ENCODE assay signal across 9 cellular contexts in genomic region chr5:138282918-138283742, GRCh38. TPM values are rescaled to one million over a fixed set of nuclear protein-coding genes. Genes with fewer than 3 reads are reported as not detected.
DNase-seq lines count a peak whose midpoint lies in the region; ATAC-seq and TF ChIP-seq lines count a peak whose summit lies in the region.
"Had no signal": no experiment of that assay in that cellular context is flagged by ENCODE, and none has a peak within 500 bp of the region (broad histone marks: within the 10 kb centered on the region; RNA-seq: fewer than 3 reads in every experiment).

No MANE protein-coding gene starts in this region.

- H3K9me3 ChIP-seq in effector memory CD4-positive, alpha-beta T cell (ENCODE audit: control insufficient read depth, low read length) = no peaks in the 10 kb centered on the region

- POLR2A ChIA-PET in activated naive CD8-positive, alpha-beta T cell treated with anti-CD3 and anti-CD28 coated beads, Interleukin-2, amount 10 ng/mL, durations not matched to agents 7 days and 5 days (lab: Charles Lee) = no interaction called here

- in situ Hi-C loops in astrocyte of the cerebellum (cut with HindIII; ENCODE audit: low sequenced_read_pairs) = no loop called here

- ATAC-seq in activated naive CD8-positive, alpha-beta T cell treated with anti-CD3 and anti-CD28 coated beads, Interleukin-2, amount 10 ng/mL, durations not matched to agents 7 days and 5 days (ENCODE audit: low read depth) = peak; percentile 67
- ATAC-seq in HG03025 (IDR thresholded peaks at IDR 0.05; ENCODE audit: low FRiP score, unreplicated experiment) = no peak

- H3K27me3 ChIP-seq in effector memory CD4-positive, alpha-beta T cell (replicated peaks; ENCODE audit: control insufficient read depth, insufficient read depth, low read length, poor library complexity, severe bottlenecking) = no peaks in the 10 kb centered on the region

- H3K4me1 ChIP-seq in effector memory CD4-positive, alpha-beta T cell (ENCODE audit: control insufficient read depth, insufficient read depth, low read length, poor library complexity, severe bottlenecking) = no peaks in the 10 kb centered on the region

- no peak overlapping the region for H3K27ac Mint-ChIP-seq in activated naive CD8-positive, alpha-beta T cell treated with anti-CD3 and anti-CD28 coated beads, Interleukin-2, amount 10 ng/mL, durations not matched to agents 7 days and 5 days
- H3K27ac Mint-ChIP-seq in activated naive CD8-positive, alpha-beta T cell treated with anti-CD3 and anti-CD28 coated beads for 36 hours = no peak overlapping the region
- H3K27ac Mint-ChIP-seq in type B pancreatic cell = no peak overlapping the region
- H3K27ac Mint-ChIP-seq: stimulated activated naive CD8-positive, alpha-beta T cell treated with anti-CD3 and anti-CD28 coated beads, Interleukin-15, Interleukin-2, amounts not matched to agents 100 ng/mL and 50 ng/mL, for 24 hours had no signal

- H3K4me3 Mint-ChIP-seq in activated naive CD8-positive, alpha-beta T cell treated with anti-CD3 and anti-CD28 coated beads, Interleukin-2, amount 10 ng/mL, durations not matched to agents 7 days and 5 days = no peak overlapping the region
- no peak overlapping the region for H3K4me3 Mint-ChIP-seq in activated naive CD8-positive, alpha-beta T cell treated with anti-CD3 and anti-CD28 coated beads for 36 hours
- no peak overlapping the region for H3K4me3 Mint-ChIP-seq in type B pancreatic cell
- H3K4me3 Mint-ChIP-seq: stimulated activated naive CD8-positive, alpha-beta T cell treated with anti-CD3 and anti-CD28 coated beads, Interleukin-15, Interleukin-2, amounts not matched to agents 100 ng/mL and 50 ng/mL, for 24 hours had no signal

- H3K36me3 ChIP-seq in effector memory CD4-positive, alpha-beta T cell (ENCODE audit: control insufficient read depth, insufficient read depth, low read length) = no peaks in the 10 kb centered on the region

- TF ChIP-seq CTCF in astrocyte of the cerebellum (IDR thresholded peaks at IDR 0.05; ENCODE audit: low read depth, low read length, missing control alignments) (peak; percentile 59), type B pancreatic cell (conservative IDR thresholded peaks at IDR 0.05) (peak; percentile 76)

- DNase-seq in activated naive CD8-positive, alpha-beta T cell treated with anti-CD3 and anti-CD28 coated beads, Interleukin-2, amount 10 ng/mL, durations not matched to agents 7 days and 5 days = no peak
- DNase-seq in activated naive CD8-positive, alpha-beta T cell treated with anti-CD3 and anti-CD28 coated beads for 36 hours = no peak
- DNase-seq in NCI-H2029 treated with DMSO at 0.1 percent for 48 hours (lab: John Stamatoyannopoulos, UW) = peak; percentile 32
- DNase-seq in astrocyte of the cerebellum (ENCODE audit: low read depth) = peak; percentile 26
- peak; percentile 81 for DNase-seq in iPS-NIHi7 (ENCODE audit: extremely low spot score)
- no peak for DNase-seq in type B pancreatic cell (ENCODE audit: extremely low spot score, unreplicated experiment)
- DNase-seq in effector memory CD4-positive, alpha-beta T cell = no peak

- H3K27ac ChIP-seq in effector memory CD4-positive, alpha-beta T cell (ENCODE audit: insufficient read depth, low read length, poor library complexity, severe bottlenecking) = no peak overlapping the region

- H3K27me3 Mint-ChIP-seq in activated naive CD8-positive, alpha-beta T cell treated with anti-CD3 and anti-CD28 coated beads, Interleukin-2, amount 10 ng/mL, durations not matched to agents 7 days and 5 days = no peaks in the 10 kb centered on the region
- no peaks in the 10 kb centered on the region for H3K27me3 Mint-ChIP-seq in activated naive CD8-positive, alpha-beta T cell treated with anti-CD3 and anti-CD28 coated beads for 36 hours
- H3K27me3 Mint-ChIP-seq in type B pancreatic cell = no peaks in the 10 kb centered on the region
- H3K27me3 Mint-ChIP-seq: stimulated activated naive CD8-positive, alpha-beta T cell treated with anti-CD3 and anti-CD28 coated beads, Interleukin-15, Interleukin-2, amounts not matched to agents 100 ng/mL and 50 ng/mL, for 24 hours had no signal

- no peak overlapping the region for H3K4me3 ChIP-seq in astrocyte of the cerebellum (ENCODE audit: low read depth, low read length)
- no peak overlapping the region for H3K4me3 ChIP-seq in effector memory CD4-positive, alpha-beta T cell (ENCODE audit: insufficient read depth, low read depth, low read length, poor library complexity, severe bottlenecking)

- H3K9me3 Mint-ChIP-seq in activated naive CD8-positive, alpha-beta T cell treated with anti-CD3 and anti-CD28 coated beads, Interleukin-2, amount 10 ng/mL, durations not matched to agents 7 days and 5 days = no peaks in the 10 kb centered on the region
- H3K9me3 Mint-ChIP-seq in activated naive CD8-positive, alpha-beta T cell treated with anti-CD3 and anti-CD28 coated beads for 36 hours = no peaks in the 10 kb centered on the region
- H3K9me3 Mint-ChIP-seq in type B pancreatic cell = no peaks in the 10 kb centered on the region
- H3K9me3 Mint-ChIP-seq: stimulated activated naive CD8-positive, alpha-beta T cell treated with anti-CD3 and anti-CD28 coated beads, Interleukin-15, Interleukin-2, amounts not matched to agents 100 ng/mL and 50 ng/mL, for 24 hours had no signal

- peaks cover 9% of the 10 kb centered on the region for H3K36me3 Mint-ChIP-seq in activated naive CD8-positive, alpha-beta T cell treated with anti-CD3 and anti-CD28 coated beads, Interleukin-2, amount 10 ng/mL, durations not matched to agents 7 days and 5 days
- no peaks in the 10 kb centered on the region for H3K36me3 Mint-ChIP-seq in activated naive CD8-positive, alpha-beta T cell treated with anti-CD3 and anti-CD28 coated beads for 36 hours
- H3K36me3 Mint-ChIP-seq in type B pancreatic cell = no peaks in the 10 kb centered on the region

- H3K4me1 Mint-ChIP-seq in activated naive CD8-positive, alpha-beta T cell treated with anti-CD3 and anti-CD28 coated beads, Interleukin-2, amount 10 ng/mL, durations not matched to agents 7 days and 5 days = no peaks in the 10 kb centered on the region
- H3K4me1 Mint-ChIP-seq in activated naive CD8-positive, alpha-beta T cell treated with anti-CD3 and anti-CD28 coated beads for 36 hours = peaks cover 5% of the 10 kb centered on the region
- no peaks in the 10 kb centered on the region for H3K4me1 Mint-ChIP-seq in type B pancreatic cell (ENCODE audit: unreplicated experiment)

RNA-seq across cellular contexts. Expression of gene GFRA3, which starts 8.7 kb away (rescaled TPM):
- total RNA-seq in activated naive CD8-positive, alpha-beta T cell treated with anti-CD3 and anti-CD28 coated beads, Interleukin-2, amount 10 ng/mL, durations not matched to agents 7 days and 5 days = not detected
- under 1 TPM in 1 of 2 experiments, not detected in 1; 0.18 TPM for total RNA-seq in activated naive CD8-positive, alpha-beta T cell treated with anti-CD3 and anti-CD28 coated beads for 36 hours
- 1.8 TPM in 2 replicates for total RNA-seq in type B pancreatic cell (ENCODE audit: low replicate concordance)

RNA-seq across cellular contexts. Expression of gene CDC25C, which starts 48.5 kb away (rescaled TPM):
- total RNA-seq in activated naive CD8-positive, alpha-beta T cell treated with anti-CD3 and anti-CD28 coated beads, Interleukin-2, amount 10 ng/mL, durations not matched to agents 7 days and 5 days = 10 to 100 TPM; 11.9 to 13.2 TPM
- total RNA-seq in activated naive CD8-positive, alpha-beta T cell treated with anti-CD3 and anti-CD28 coated beads for 36 hours = 1 to 10 TPM; 8.4 to 8.7 TPM
- 4.1 and 17.2 TPM in 2 replicates for total RNA-seq in type B pancreatic cell (ENCODE audit: low replicate concordance)

RNA-seq across cellular contexts. Expression of gene FAM53C, which starts 54.9 kb away (rescaled TPM):
- 10 to 100 TPM; 29.3 to 31.2 TPM for total RNA-seq in activated naive CD8-positive, alpha-beta T cell treated with anti-CD3 and anti-CD28 coated beads, Interleukin-2, amount 10 ng/mL, durations not matched to agents 7 days and 5 days
- total RNA-seq in activated naive CD8-positive, alpha-beta T cell treated with anti-CD3 and anti-CD28 coated beads for 36 hours = 10 to 100 TPM; 32.7 to 34.3 TPM
- total RNA-seq in type B pancreatic cell (ENCODE audit: low replicate concordance) = 48.2 and 56.4 TPM in 2 replicates

Comparison
In these comparisons a context has a peak if more than half of its experiments do, and no peak if none do; other contexts are left out.
1. DNase-seq: peak in NCI-H2029 treated with DMSO at 0.1 percent for 48 hours (single experiment), astrocyte of the cerebellum (single experiment) and iPS-NIHi7 (single experiment); none in activated naive CD8-positive, alpha-beta T cell treated with anti-CD3 and anti-CD28 coated beads, Interleukin-2, amount 10 ng/mL, durations not matched to agents 7 days and 5 days (single experiment), activated naive CD8-positive, alpha-beta T cell treated with anti-CD3 and anti-CD28 coated beads for 36 hours (single experiment), type B pancreatic cell (single experiment) and effector memory CD4-positive, alpha-beta T cell (0 of 3).